ENCODE assay signal across 12 cellular contexts in genomic region chr17:41772586-41773189, GRCh38. TPM values are rescaled to one million over a fixed set of nuclear protein-coding genes. Genes with fewer than 3 reads are reported as not detected.
DNase-seq lines count a peak whose midpoint lies in the region; ATAC-seq and TF ChIP-seq lines count a peak whose summit lies in the region.
"Had no signal": no experiment of that assay in that cellular context is flagged by ENCODE, and none has a peak within 500 bp of the region (broad histone marks: within the 10 kb centered on the region; RNA-seq: fewer than 3 reads in every experiment).

No MANE protein-coding gene starts in this region.

- intact Hi-C loops in left cardiac atrium (cut with DNase I) (no loop called here), esophagus squamous epithelium (cut with DNase I) (no loop called here)

- H3K27ac ChIP-seq in right atrium auricular region, result peak overlapping the region; percentile 97
- H3K27ac ChIP-seq in esophagus squamous epithelium, result peak overlapping the region; percentile 92 to 99 (median 96)
- H3K27ac ChIP-seq: thoracic aorta had no signal

- H3K27me3 ChIP-seq in right atrium auricular region (no peaks in the 10 kb centered on the region), esophagus squamous epithelium (no peaks in the 10 kb centered on the region), mucosa of stomach (ENCODE audit: control insufficient read depth, insufficient read depth, low read length) (no peaks in the 10 kb centered on the region)

- no peak overlapping the region for H3K4me3 ChIP-seq in right atrium auricular region
- peak overlapping the region in 3 of 4 donors; percentile 25 to 42 (median 29) for H3K4me3 ChIP-seq in esophagus squamous epithelium
- H3K4me3 ChIP-seq in mucosa of stomach (ENCODE audit: low read length), result peak overlapping the region; percentile 27
- H3K4me3 ChIP-seq: thoracic aorta had no signal

- no peak for DNase-seq in right atrium auricular region (ENCODE audit: low spot score)
- DNase-seq in left cardiac atrium, result no peak
- no peak for DNase-seq in esophagus squamous epithelium (lab: John Stamatoyannopoulos, UW)
- DNase-seq in kidney glomerular epithelial cell (lab: John Stamatoyannopoulos, UW), result no peak
- DNase-seq: activated CD4-positive, alpha-beta T cell treated with anti-CD3 and anti-CD28 coated beads for 4 hours; foreskin melanocyte; NCI-H1930 had no signal

- WGBS in esophagus squamous epithelium, 2 donors, result 47 to 53% methylated on average over 11 to 16 of the region's 19 CpGs

- H3K36me3 ChIP-seq in right atrium auricular region, result peaks cover 53% of the 10 kb centered on the region
- peaks cover 29 to 71% (median 38%) of the 10 kb centered on the region in 3 donors for H3K36me3 ChIP-seq in esophagus squamous epithelium
- peaks cover 25% of the 10 kb centered on the region for H3K36me3 ChIP-seq in mucosa of stomach (ENCODE audit: control insufficient read depth, insufficient read depth, low read length)

- TF ChIP-seq CTCF in right atrium auricular region (IDR thresholded peaks at IDR 0.05) (no peak), esophagus squamous epithelium (IDR thresholded peaks at IDR 0.05) (no peak)

- no peak for TF ChIP-seq POLR2A in esophagus squamous epithelium (IDR thresholded peaks at IDR 0.05)

- H3K4me1 ChIP-seq in right atrium auricular region, result peaks cover 0 to 57% of the 10 kb centered on the region in 2 donors
- peaks cover 53 to 78% (median 63%) of the 10 kb centered on the region in 3 donors for H3K4me1 ChIP-seq in esophagus squamous epithelium
- peaks cover 67% of the 10 kb centered on the region for H3K4me1 ChIP-seq in mucosa of stomach (ENCODE audit: control insufficient read depth, insufficient read depth, low read length)

- H3K9me3 ChIP-seq in right atrium auricular region (no peaks in the 10 kb centered on the region), esophagus squamous epithelium (no peaks in the 10 kb centered on the region), mucosa of stomach (ENCODE audit: control insufficient read depth, low read length) (no peaks in the 10 kb centered on the region)
- H3K9me3 ChIP-seq: thoracic aorta had no signal

- ATAC-seq in left cardiac atrium, result no peak
- ATAC-seq in HG03039 (IDR thresholded peaks at IDR 0.05; ENCODE audit: unreplicated experiment), result no peak
- ATAC-seq in GM19397 (IDR thresholded peaks at IDR 0.05; ENCODE audit: unreplicated experiment), result no peak
- ATAC-seq in HG03097 (IDR thresholded peaks at IDR 0.05; ENCODE audit: low FRiP score, unreplicated experiment), result no peak

- peak overlapping the region; percentile 66 for H3K9ac ChIP-seq in mucosa of stomach (ENCODE audit: low read length)

RNA-seq across cellular contexts. Expression of gene JUP, which starts 13.8 kb away (rescaled TPM):
- total RNA-seq in right atrium auricular region (100 to 1,000 TPM; 234 to 256 TPM), left cardiac atrium (100 to 1,000 TPM; 117 to 139 TPM), esophagus squamous epithelium (1,000 to 10,000 TPM in 2 of 4 donors, 100 to 1,000 TPM in 2; 709 to 2,355 (median 1,148) TPM)

RNA-seq across cellular contexts. Expression of gene HAP1, which starts 38.2 kb away (rescaled TPM):
- total RNA-seq in right atrium auricular region (under 1 TPM in 1 of 2 donors, not detected in 1; 0.08 TPM), left cardiac atrium (not detected), esophagus squamous epithelium (under 1 TPM; 0.34 to 0.94 (median 0.53) TPM)

RNA-seq across cellular contexts. Expression of gene P3H4, which starts 39.1 kb away (rescaled TPM):
- total RNA-seq in right atrium auricular region (10 to 100 TPM; 15.4 to 16.2 TPM), left cardiac atrium (10 to 100 TPM; 12.0 to 13.8 TPM), esophagus squamous epithelium (1 to 10 TPM; 2.4 to 7.1 (median 3.7) TPM)

RNA-seq across cellular contexts. Expression of gene FKBP10, which starts 40.1 kb away (rescaled TPM):
- total RNA-seq in right atrium auricular region (10 to 100 TPM; 24.7 to 35.1 TPM), left cardiac atrium (10 to 100 TPM; 33.0 to 47.3 TPM), esophagus squamous epithelium (10 to 100 TPM in 2 of 4 donors, 1 to 10 TPM in 1, under 1 TPM in 1; 0.19 to 21.4 (median 8.4) TPM)

Comparison
In these comparisons a context has a peak if more than half of its experiments do, and no peak if none do; other contexts are left out.
1. H3K4me3 ChIP-seq: peak in esophagus squamous epithelium (3 of 4) and mucosa of stomach (single experiment); none in right atrium auricular region (0 of 2).